In the genomic region with DNA sequence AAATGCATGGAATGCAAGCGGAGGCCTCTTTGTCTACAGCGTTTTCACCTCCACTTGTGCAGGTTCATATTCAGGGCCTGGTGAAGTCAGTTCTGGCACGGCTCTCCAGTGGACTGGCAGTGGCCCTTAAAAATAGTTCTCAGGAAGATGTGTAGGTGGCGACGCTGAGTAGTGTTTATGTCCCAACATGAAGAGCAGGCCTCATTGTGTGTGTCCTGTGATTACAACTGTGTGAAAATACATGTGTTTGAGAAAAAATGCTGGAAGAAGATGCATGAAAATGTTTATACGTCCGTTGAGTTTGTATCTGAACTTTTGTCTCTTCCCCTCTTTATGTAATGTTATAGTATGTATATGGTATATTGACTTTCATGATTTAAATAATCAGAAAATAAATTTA, we compare ENCODE assay signal across 9 cellular contexts. TPM values are rescaled to one million over a fixed set of nuclear protein-coding genes. Genes with fewer than 3 reads are reported as not detected.
DNase-seq lines count a peak whose midpoint lies in the region; ATAC-seq, FAIRE-seq and TF ChIP-seq lines count a peak whose summit lies in the region.
"Had no signal": no experiment of that assay in that cellular context is flagged by ENCODE, and none has a peak within 500 bp of the region (broad histone marks: within the 10 kb centered on the region; RNA-seq: fewer than 3 reads in every experiment).

No MANE protein-coding gene starts in this region.

- TF ChIP-seq POLR2A in HCT116 (IDR thresholded peaks at IDR 0.05; ENCODE audit: borderline replicate concordance, extremely low read depth, insufficient read depth, insufficient read length): no peak
- TF ChIP-seq POLR2A in GM12878 (IDR thresholded peaks at IDR 0.05; ENCODE audit: low read depth, low read length): no peak
- TF ChIP-seq POLR2A in HepG2 (IDR thresholded peaks at IDR 0.05; ENCODE audit: insufficient read depth in 1 of 2, low read depth in 2 of 2, low read length in 2 of 2): no peak
- TF ChIP-seq POLR2A in tibial nerve (IDR thresholded peaks at IDR 0.05): no peak

- intact Hi-C loops in CD4-positive, alpha-beta T cell (cut with DNase I, micrococcal nuclease): no loop called here
- intact Hi-C loops in HCT116 (cut with micrococcal nuclease): loop anchor here (5.0 to 10.0 kb wide), 2 partner anchors 164 to 333 kb away; a partner anchor contains a TSS
- intact Hi-C loops in GM12878 (cut with micrococcal nuclease; ENCODE audit: unreplicated experiment): no loop called here
- intact Hi-C loops in HepG2 (cut with micrococcal nuclease; ENCODE audit: unreplicated experiment): loop anchor here (1.0 to 10.0 kb wide), 2 partner anchors 112 to 186 kb away; no protein-coding TSS in a partner anchor

- peak; percentile 39 for ATAC-seq in CD4-positive, alpha-beta T cell (ENCODE audit: poor library complexity)
- ATAC-seq in HCT116: peak; percentile 67
- peak; percentile 82 for ATAC-seq in GM12878
- ATAC-seq in HepG2: peak; percentile 89
- ATAC-seq in GM19023 (IDR thresholded peaks at IDR 0.05; ENCODE audit: unreplicated experiment): no peak
- ATAC-seq in HG03108 (IDR thresholded peaks at IDR 0.05; ENCODE audit: unreplicated experiment): no peak

- no peak for TF ChIP-seq EP300 in GM12878 (IDR thresholded peaks at IDR 0.05; ENCODE audit: borderline replicate concordance in 1 of 2, control insufficient read depth in 1 of 2, low read depth in 2 of 2, low read length in 2 of 2)
- TF ChIP-seq EP300 in HepG2 (IDR thresholded peaks at IDR 0.05; ENCODE audit: low read depth in 2 of 2, low read length in 2 of 2): no peak
- no peak for TF ChIP-seq EP300 in HepG2 (CRISPR knock-in tag; IDR thresholded peaks at IDR 0.05; ENCODE audit: borderline replicate concordance)
- no peak for TF ChIP-seq EP300 in tibial nerve (IDR thresholded peaks at IDR 0.05)

- peak; percentile 25 for TF ChIP-seq CTCF in CD4-positive, alpha-beta T cell (IDR thresholded peaks at IDR 0.05)
- TF ChIP-seq CTCF in HCT116 (IDR thresholded peaks at IDR 0.05 in 2 of 3, conservative IDR thresholded peaks at IDR 0.05 in 1 of 3; ENCODE audit: borderline replicate concordance in 1 of 3, insufficient read depth in 1 of 3, low read depth in 2 of 3, low read length in 2 of 3) (peak; percentile 16 to 52 (median 41); a peak in 3 of 6 replicates), GM12878 (IDR thresholded peaks at IDR 0.05 in 2 of 3, conservative IDR thresholded peaks at IDR 0.05 in 1 of 3; ENCODE audit: control insufficient read depth in 2 of 3, extremely low read depth in 1 of 3, insufficient read depth in 1 of 3, low read depth in 3 of 3, low read length in 3 of 3) (peak; percentile 24 to 52 (median 43); a peak in 5 of 6 replicates), HepG2 (CRISPR knock-in tag; IDR thresholded peaks at IDR 0.05) (peak; percentile 67), tibial nerve (IDR thresholded peaks at IDR 0.05) (no peak)

- H3K4me2 ChIP-seq in HCT116 (ENCODE audit: low read length): peak overlapping the region; percentile 83
- H3K4me2 ChIP-seq in GM12878 (ENCODE audit: control insufficient read depth, insufficient read depth): no peak overlapping the region
- no peak overlapping the region for H3K4me2 ChIP-seq in HepG2 (ENCODE audit: low read depth, low read length)

- peak in 3 of 10 experiments; percentile 5 to 23 (median 11) for DNase-seq in CD4-positive, alpha-beta T cell
- DNase-seq in HCT116 (ENCODE audit: low read depth, low spot score) (peak; percentile 60), NT2/D1 (ENCODE audit: low read depth, low spot score) (peak; percentile 36), GM12878 (ENCODE audit: low read depth, low spot score) (no peak), HepG2 (ENCODE audit: low spot score) (peak; percentile 77), tibial nerve (ENCODE audit: low spot score in 2 of 2) (no peak)

- H3K9me2 ChIP-seq in HCT116 (ENCODE audit: insufficient read depth): no peaks in the 10 kb centered on the region

- H4K20me1 ChIP-seq in HCT116 (ENCODE audit: insufficient read depth) (no peaks in the 10 kb centered on the region), GM12878 (ENCODE audit: control insufficient read depth, insufficient read depth) (no peaks in the 10 kb centered on the region), HepG2 (ENCODE audit: insufficient read depth, low read length) (no peaks in the 10 kb centered on the region)

- no peak overlapping the region for H3K27ac Mint-ChIP-seq in CD4-positive, alpha-beta T cell
- H3K27ac Mint-ChIP-seq: memory B cell had no signal

- peak overlapping the region; percentile 91 for H2AFZ ChIP-seq in HCT116 (ENCODE audit: low read depth, low read length, poor library complexity, severe bottlenecking)
- no peak overlapping the region for H2AFZ ChIP-seq in GM12878 (ENCODE audit: control insufficient read depth, low read depth, low read length)
- H2AFZ ChIP-seq in HepG2 (ENCODE audit: low read length): no peak overlapping the region

- SMC1A ChIA-PET in GM12878 (lab: Charles Lee; ENCODE audit: uncharacterized antibody, unreplicated experiment): no interaction called here

- H3K4me1 Mint-ChIP-seq in CD4-positive, alpha-beta T cell (ENCODE audit: low read depth): no peaks in the 10 kb centered on the region
- H3K4me1 Mint-ChIP-seq: memory B cell had no signal

- WGBS in GM12878 (ENCODE audit: insufficient coverage, insufficient replicate concordance, low lambda C conversion rate, missing lambda C conversion rate): 55% methylated on average over 7 of the region's 7 CpGs
- 68% methylated on average over 7 of the region's 7 CpGs for WGBS in HepG2 (ENCODE audit: low lambda C conversion rate)
- WGBS in tibial nerve, 2 donors: 64 to 78% methylated on average over 7 of the region's 7 CpGs

- H3K4me3 ChIP-seq in HCT116 (replicated peaks in 1 of 2; ENCODE audit: low read depth in 1 of 2, low read length in 2 of 2): no peak overlapping the region
- no peak overlapping the region for H3K4me3 ChIP-seq in NT2/D1 (ENCODE audit: insufficient read length, low read depth)
- no peak overlapping the region for H3K4me3 ChIP-seq in GM12878
- no peak overlapping the region for H3K4me3 ChIP-seq in HepG2 (replicated peaks in 1 of 3; ENCODE audit: insufficient read depth in 1 of 3, low read depth in 2 of 3, low read length in 3 of 3)
- no peak overlapping the region for H3K4me3 ChIP-seq in tibial nerve

- H3K9ac ChIP-seq in HCT116 (ENCODE audit: low read length) (no peak overlapping the region), NT2/D1 (ENCODE audit: insufficient read length, low read depth) (no peak overlapping the region), GM12878 (ENCODE audit: control insufficient read depth, insufficient read depth, low read length) (no peak overlapping the region), HepG2 (ENCODE audit: insufficient read depth, low read depth, low read length) (no peak overlapping the region)

- no peaks in the 10 kb centered on the region for H3K27me3 ChIP-seq in CD4-positive, alpha-beta T cell (ENCODE audit: control insufficient read depth, insufficient read depth, low read length)
- H3K27me3 ChIP-seq in HCT116 (ENCODE audit: insufficient read depth, low read length) (no peaks in the 10 kb centered on the region), NT2/D1 (ENCODE audit: insufficient read depth, insufficient read length) (no peaks in the 10 kb centered on the region), GM12878 (replicated peaks in 1 of 2; ENCODE audit: control insufficient read depth in 2 of 2, insufficient read depth in 2 of 2, low read length in 1 of 2) (no peaks in the 10 kb centered on the region), HepG2 (ENCODE audit: control insufficient read depth in 1 of 2, insufficient read depth in 2 of 2, low read length in 2 of 2) (no peaks in the 10 kb centered on the region), tibial nerve (no peaks in the 10 kb centered on the region)

- in situ Hi-C loops in GM12878 (cut with MboI): no loop called here
- in situ Hi-C loops in HepG2 (cut with HindIII; ENCODE audit: extremely low pct_ligation_motif_present, low pct_unique_long_range_greater_than_20kb): no loop called here

- no peaks in the 10 kb centered on the region for H3K79me2 ChIP-seq in HCT116 (ENCODE audit: insufficient read depth, low read length)
- no peaks in the 10 kb centered on the region for H3K79me2 ChIP-seq in GM12878 (ENCODE audit: control insufficient read depth, insufficient read depth, low read length)
- peaks cover 4% of the 10 kb centered on the region for H3K79me2 ChIP-seq in HepG2 (ENCODE audit: insufficient read depth, low read length)

- no peak overlapping the region for H3K27ac ChIP-seq in CD4-positive, alpha-beta T cell (ENCODE audit: low read depth, low read length)
- H3K27ac ChIP-seq in HCT116 (ENCODE audit: low read depth, low read length) (peak overlapping the region; percentile 98), GM12878 (ENCODE audit: control insufficient read depth, insufficient read depth) (no peak overlapping the region), HepG2 (ENCODE audit: extremely low read length, insufficient read depth, low read length) (no peak overlapping the region), tibial nerve (peak overlapping the region in 1 of 4 donors; percentile 6)

- RAD21 ChIA-PET in HCT116 (lab: Charles Lee; ENCODE audit: low non-redundant PET in 1 of 2, low total read pairs in 2 of 2, uncharacterized antibody in 2 of 2, unreplicated experiment in 2 of 2) (no interaction called here), GM12878 (lab: Charles Lee; ENCODE audit: unreplicated experiment) (no interaction called here)

- FAIRE-seq in GM12878 (lab: Jason Lieb, UNC) (peak; percentile 31), HepG2 (lab: Jason Lieb, UNC) (peak; percentile 82)

- H3K4me1 ChIP-seq in HCT116 (ENCODE audit: control insufficient read depth in 1 of 2, insufficient read depth in 2 of 2, low read length in 2 of 2) (peaks cover 40 to 54% of the 10 kb centered on the region in 2 experiments), NT2/D1 (ENCODE audit: insufficient read depth, insufficient read length) (peaks cover 14% of the 10 kb centered on the region), GM12878 (ENCODE audit: control insufficient read depth, insufficient read depth, low read length) (no peaks in the 10 kb centered on the region), HepG2 (ENCODE audit: insufficient read depth, low read length) (peaks cover 75% of the 10 kb centered on the region), tibial nerve (peaks cover 0 to 41% (median 24%) of the 10 kb centered on the region in 4 donors)

- H3K36me3 ChIP-seq in HCT116 (ENCODE audit: control insufficient read depth in 1 of 2, insufficient read depth in 2 of 2, low read length in 2 of 2): no peaks in the 10 kb centered on the region
- no peaks in the 10 kb centered on the region for H3K36me3 ChIP-seq in NT2/D1 (ENCODE audit: insufficient read depth, insufficient read length, low read length)
- no peaks in the 10 kb centered on the region for H3K36me3 ChIP-seq in GM12878 (ENCODE audit: control insufficient read depth in 2 of 2, insufficient read depth in 2 of 2, low read length in 1 of 2)
- no peaks in the 10 kb centered on the region for H3K36me3 ChIP-seq in HepG2 (replicated peaks in 1 of 2; ENCODE audit: control insufficient read depth in 1 of 2, insufficient read depth in 2 of 2, low read length in 2 of 2)
- H3K36me3 ChIP-seq in tibial nerve: no peaks in the 10 kb centered on the region

- no peaks in the 10 kb centered on the region for H3K36me3 Mint-ChIP-seq in CD4-positive, alpha-beta T cell (ENCODE audit: low read depth)
- H3K36me3 Mint-ChIP-seq: memory B cell had no signal

- no peaks in the 10 kb centered on the region for H3K27me3 Mint-ChIP-seq in CD4-positive, alpha-beta T cell

- no peaks in the 10 kb centered on the region for H3K9me3 ChIP-seq in CD4-positive, alpha-beta T cell (ENCODE audit: control insufficient read depth, low read length)
- no peaks in the 10 kb centered on the region for H3K9me3 ChIP-seq in HCT116 (ENCODE audit: control insufficient read depth in 1 of 2, insufficient read depth in 1 of 2, low read depth in 1 of 2, low read length in 2 of 2)
- no peaks in the 10 kb centered on the region for H3K9me3 ChIP-seq in NT2/D1 (ENCODE audit: insufficient read depth, low read length)
- no peaks in the 10 kb centered on the region for H3K9me3 ChIP-seq in GM12878 (replicated peaks; ENCODE audit: control insufficient read depth, insufficient read depth, low read length)
- no peaks in the 10 kb centered on the region for H3K9me3 ChIP-seq in HepG2 (ENCODE audit: low read length)
- H3K9me3 ChIP-seq in tibial nerve: no peaks in the 10 kb centered on the region

- H3K4me3 Mint-ChIP-seq in CD4-positive, alpha-beta T cell: no peak overlapping the region
- H3K4me3 Mint-ChIP-seq: memory B cell had no signal

- no peaks in the 10 kb centered on the region for H3K9me3 Mint-ChIP-seq in CD4-positive, alpha-beta T cell
- H3K9me3 Mint-ChIP-seq: memory B cell had no signal

- POLR2A ChIA-PET in CD4-positive, alpha-beta T cell (lab: Charles Lee): no interaction called here
- POLR2A ChIA-PET in HCT116 (lab: Charles Lee): no interaction called here
- POLR2A ChIA-PET in GM12878 (lab: Charles Lee): no interaction called here
- POLR2A ChIA-PET in HepG2 (lab: Yijun Ruan, JAX): no interaction called here

- TF ChIP-seq RAD21 in HCT116 (IDR thresholded peaks at IDR 0.05; ENCODE audit: low read depth) (peak; percentile 61), GM12878 (IDR thresholded peaks at IDR 0.05; ENCODE audit: insufficient read depth, low read depth, low read length) (peak; percentile 63), HepG2 (CRISPR knock-in tag; IDR thresholded peaks at IDR 0.05) (peak; percentile 68)

- BruUV-seq in HCT116 (replicated peaks; lab: Mats Ljungman, UMichigan) (no TSS peak), GM12878 (replicated peaks; lab: Mats Ljungman, UMichigan) (no TSS peak), HepG2 (replicated peaks; lab: Mats Ljungman, UMichigan) (no TSS peak)

- CTCF ChIA-PET in CD4-positive, alpha-beta T cell (lab: Charles Lee): no interaction called here
- CTCF ChIA-PET in HCT116 (lab: Charles Lee): interaction anchor here (1.6 kb wide), 1 partner anchor 78 kb away, joined by 4 read pairs; no protein-coding TSS in a partner anchor
- CTCF ChIA-PET in GM12878 (lab: Yijun Ruan, JAX): no interaction called here
- CTCF ChIA-PET in HepG2 (lab: Yijun Ruan, JAX; ENCODE audit: low intra/inter-chr PET ratio, low total read pairs): no interaction called here

RNA-seq across cellular contexts. Expression of a gene that starts 7.2 kb away (rescaled TPM):
- 1 to 10 TPM in 1 of 2 experiments, under 1 TPM in 1; 0.61 to 1.2 TPM for total RNA-seq in CD4-positive, alpha-beta T cell
- total RNA-seq in HCT116 (2021; ENCODE audit: unreplicated experiment) (not detected), GM12878 (2014; rRNA removed) (0.11 and 0.23 TPM in 2 replicates), GM12878 (2014; rRNA removed; fragmentation: Illumina TruSeq; extraction: Trizol) (0.28 and 0.31 TPM in 2 replicates), GM12878 (2021) (0.18 TPM in 1 of 2 replicates, not detected in the other), HepG2 (2016; rRNA removed; fragmentation: Illumina TruSeq; extraction: Trizol) (15.0 and 26.0 TPM in 2 replicates), tibial nerve (10 to 100 TPM; 11.2 to 18.4 (median 14.7) TPM)
- 0.10 and 0.12 TPM in 2 replicates for polyA plus RNA-seq in HCT116 (2012)
- 2.2 and 2.5 TPM in 2 replicates for total RNA-seq in GM12878 (2013; cell fraction: nucleolus; rRNA removed)
- not detected for polyA plus RNA-seq in GM12878 (2011; ENCODE audit: low read depth)
- polyA plus RNA-seq in GM12878 (2011; rRNA removed) (0.07 and 0.10 TPM in 2 replicates), GM12878 (2014; fragmentation: Illumina TruSeq; extraction: Trizol) (0.16 TPM in 1 of 2 replicates, not detected in the other), GM12878 (2014; fragmentation: Nextera tagmentation; extraction: Ambion mirVana) (under 1 TPM; 0.06 to 0.09 TPM), GM12878 (2014; rRNA removed) (0.14 and 0.18 TPM in 2 replicates), GM12878 (2016; fragmentation: Nextera tagmentation; extraction: Ambion mirVana) (under 1 TPM in 1 of 2 experiments, not detected in 1; 0.07 TPM), HepG2 (2011; rRNA removed) (38.0 and 46.9 TPM in 2 replicates)
- polyA plus RNA-seq in GM12878 (2011; cell fraction: cytosol; rRNA removed): 0.18 and 0.21 TPM in 2 replicates
- polyA plus RNA-seq in GM12878 (2011; cell fraction: nucleus; rRNA removed): 0.15 and 0.34 TPM in 2 replicates
- 0.15 and 0.24 TPM in 2 replicates for polyA plus RNA-seq in GM12878 (2012)
- 0.21 TPM in 1 of 2 replicates, not detected in the other for polyA minus RNA-seq in GM12878 (2011; rRNA and poly(A)+ RNA removed)
- polyA minus RNA-seq in GM12878 (2011; cell fraction: cytosol; rRNA and poly(A)+ RNA removed): not detected in 2 replicates
- polyA minus RNA-seq in GM12878 (2011; cell fraction: nucleus; rRNA and poly(A)+ RNA removed): 0.60 TPM in 1 of 2 replicates, not detected in the other
- 3.6 and 5.6 TPM in 2 replicates for total RNA-seq in HepG2 (2016; cell fraction: cytosol; rRNA removed; fragmentation: Illumina TruSeq; extraction: Trizol; ENCODE audit: low read depth)
- total RNA-seq in HepG2 (2016; cell fraction: insoluble cytoplasmic fraction; rRNA removed; fragmentation: Illumina TruSeq; extraction: Trizol): 14.4 and 27.2 TPM in 2 replicates
- total RNA-seq in HepG2 (2016; cell fraction: membrane; rRNA removed; fragmentation: Illumina TruSeq; extraction: Trizol): 9.5 and 11.4 TPM in 2 replicates
- 31.9 and 35.6 TPM in 2 replicates for total RNA-seq in HepG2 (2016; cell fraction: nucleus; rRNA removed; fragmentation: Illumina TruSeq; extraction: Trizol)
- 32.6 and 40.5 TPM in 2 replicates for polyA plus RNA-seq in HepG2 (2011; cell fraction: cytosol; rRNA removed)
- 25.6 and 27.7 TPM in 2 replicates for polyA plus RNA-seq in HepG2 (2011; cell fraction: nucleus; rRNA removed)
- polyA plus RNA-seq in HepG2 (2012): 28.9 and 34.2 TPM in 2 replicates
- 9.2 and 9.9 TPM in 2 replicates for polyA plus RNA-seq in HepG2 (2016; cell fraction: cytosol; fragmentation: Illumina TruSeq; extraction: Trizol; ENCODE audit: low read depth)
- polyA plus RNA-seq in HepG2 (2016; cell fraction: insoluble cytoplasmic fraction; fragmentation: Illumina TruSeq; extraction: Trizol; ENCODE audit: low read depth): 20.8 and 21.9 TPM in 2 replicates
- polyA plus RNA-seq in HepG2 (2016; cell fraction: membrane; fragmentation: Illumina TruSeq; extraction: Trizol; ENCODE audit: low read depth): 13.3 and 17.3 TPM in 2 replicates
- 46.6 and 49.7 TPM in 2 replicates for polyA plus RNA-seq in HepG2 (2016; cell fraction: nucleus; fragmentation: Illumina TruSeq; extraction: Trizol; ENCODE audit: insufficient read depth, low read depth)
- polyA minus RNA-seq in HepG2 (2011; rRNA and poly(A)+ RNA removed; ENCODE audit: low replicate concordance): 66.7 TPM in 1 of 2 replicates, not detected in the other
- polyA minus RNA-seq in HepG2 (2011; cell fraction: cytosol; rRNA and poly(A)+ RNA removed): 17.8 and 19.8 TPM in 2 replicates
- 21.2 and 25.1 TPM in 2 replicates for polyA minus RNA-seq in HepG2 (2011; cell fraction: nucleus; rRNA and poly(A)+ RNA removed)

Comparison
In these comparisons a context has a peak if more than half of its experiments do, and no peak if none do; other contexts are left out.
1. ATAC-seq: peak in CD4-positive, alpha-beta T cell (single experiment), HCT116 (single experiment), GM12878 (single experiment) and HepG2 (single experiment); none in GM19023 (single experiment) and HG03108 (single experiment).
2. DNase-seq: peak in HCT116 (single experiment), NT2/D1 (single experiment) and HepG2 (single experiment); none in GM12878 (single experiment) and tibial nerve (0 of 2).
3. CTCF ChIP-seq: peak in CD4-positive, alpha-beta T cell (single experiment), HCT116 (3 of 3), GM12878 (3 of 3) and HepG2 (single experiment); none in tibial nerve (0 of 5).
4. intact Hi-C loops: an anchor here in HCT116 (5.0 to 10.0 kb wide) and HepG2 (1.0 to 10.0 kb wide); none called in CD4-positive, alpha-beta T cell and GM12878.